Comparison of ENCODE assay signal across 28 cellular contexts in genomic region chr16:12735805-12736204, GRCh38.
"Had no signal": no experiment of that assay in that cellular context is flagged by ENCODE, and none has a peak within 500 bp of the region (broad histone marks: within the 10 kb centered on the region; RNA-seq: fewer than 3 reads in every experiment).

No MANE protein-coding gene starts in this region.

- H3K79me2 ChIP-seq: parathyroid adenoma had no signal

- H3K27ac ChIP-seq: dorsolateral prefrontal cortex, epithelial cell of prostate, gastrocnemius medialis, left lung, neural progenitor cell, parathyroid adenoma, suprapubic skin, vagina had no signal

- H3K36me3 ChIP-seq: gastrocnemius medialis, neural progenitor cell had no signal

- H3K4me3 ChIP-seq: dorsolateral prefrontal cortex, gastrocnemius medialis, left lung, mucosa of descending colon, neural progenitor cell, smooth muscle cell, suprapubic skin, vagina had no signal

- H3K27me3 Mint-ChIP-seq: naive B cell; natural killer cell treated with Interleukin-12 subunit alpha and Interleukin-12 subunit beta and Interleukin-15 and Interleukin-18, amount 100 ng/mL, for 72 hours; progenitor cell of endocrine pancreas; stimulated activated naive CD8-positive, alpha-beta T cell treated with anti-CD3 and anti-CD28 coated beads, Interleukin-15, amount 100 ng/mL, for 72 hours had no signal

- H2AFZ ChIP-seq: neural progenitor cell, parathyroid adenoma had no signal

- H3K4me2 ChIP-seq: neural progenitor cell, smooth muscle cell had no signal

- DNase-seq: dorsolateral prefrontal cortex; effector CD4-positive, alpha-beta T cell; foreskin fibroblast; gastrocnemius medialis; head of caudate nucleus; kidney; left lung; mesenchymal stem cell; mucosa of descending colon; naive B cell; stimulated activated CD4-positive, alpha-beta T cell treated with anti-CD3 and anti-CD28 coated beads, Interleukin-12 subunit alpha, Interleukin-12 subunit beta, amount 100 ng/mL, for 4 hours; stimulated activated CD4-positive, alpha-beta T cell treated with anti-CD3 and anti-CD28 coated beads, Interleukin-1b, Interleukin-23, amount 100 ng/mL, for 48 hours; stimulated activated CD4-positive, alpha-beta T cell treated with anti-CD3 and anti-CD28 coated beads, Interleukin-4, amount 100 ng/mL, for 1 hour; stimulated activated CD8-positive, alpha-beta memory T cell treated with anti-CD3 and anti-CD28 coated beads, Interleukin-4, amount 100 ng/mL, for 48 hours; stimulated activated naive CD4-positive, alpha-beta T cell; stimulated activated naive CD8-positive, alpha-beta T cell treated with anti-CD3 and anti-CD28 coated beads, Interleukin-15, amount 100 ng/mL, for 72 hours; trophoblast cell had no signal

- H3K27ac Mint-ChIP-seq: mesothelial cell of epicardium; naive B cell; natural killer cell treated with Interleukin-12 subunit alpha and Interleukin-12 subunit beta and Interleukin-15 and Interleukin-18, amount 100 ng/mL, for 72 hours; neural progenitor cell; progenitor cell of endocrine pancreas; stimulated activated naive CD8-positive, alpha-beta T cell treated with anti-CD3 and anti-CD28 coated beads, Interleukin-15, amount 100 ng/mL, for 72 hours had no signal

- H3K4me1 ChIP-seq: gastrocnemius medialis, left lung, neural progenitor cell, parathyroid adenoma, suprapubic skin, vagina had no signal

- ATAC-seq: esophagus mucosa; gastrocnemius medialis; left lung; mucosa of descending colon; natural killer cell treated with Interleukin-12 subunit alpha and Interleukin-12 subunit beta and Interleukin-15 and Interleukin-18, amount 100 ng/mL, for 72 hours; sciatic nerve; stimulated activated naive CD8-positive, alpha-beta T cell treated with anti-CD3 and anti-CD28 coated beads, Interleukin-15, amount 100 ng/mL, for 72 hours had no signal

- H3K4me1 Mint-ChIP-seq: naive B cell; stimulated activated naive CD8-positive, alpha-beta T cell treated with anti-CD3 and anti-CD28 coated beads, Interleukin-15, amount 100 ng/mL, for 72 hours had no signal

- H3K27me3 ChIP-seq: dorsolateral prefrontal cortex, gastrocnemius medialis, left lung, neural progenitor cell, suprapubic skin, vagina had no signal

- H3K4me3 Mint-ChIP-seq: mesothelial cell of epicardium; natural killer cell treated with Interleukin-12 subunit alpha and Interleukin-12 subunit beta and Interleukin-15 and Interleukin-18, amount 100 ng/mL, for 72 hours; neural progenitor cell; stimulated activated naive CD8-positive, alpha-beta T cell treated with anti-CD3 and anti-CD28 coated beads, Interleukin-15, amount 100 ng/mL, for 72 hours had no signal
